8 cellular contexts compared by ENCODE assay signal in the genomic region with DNA sequence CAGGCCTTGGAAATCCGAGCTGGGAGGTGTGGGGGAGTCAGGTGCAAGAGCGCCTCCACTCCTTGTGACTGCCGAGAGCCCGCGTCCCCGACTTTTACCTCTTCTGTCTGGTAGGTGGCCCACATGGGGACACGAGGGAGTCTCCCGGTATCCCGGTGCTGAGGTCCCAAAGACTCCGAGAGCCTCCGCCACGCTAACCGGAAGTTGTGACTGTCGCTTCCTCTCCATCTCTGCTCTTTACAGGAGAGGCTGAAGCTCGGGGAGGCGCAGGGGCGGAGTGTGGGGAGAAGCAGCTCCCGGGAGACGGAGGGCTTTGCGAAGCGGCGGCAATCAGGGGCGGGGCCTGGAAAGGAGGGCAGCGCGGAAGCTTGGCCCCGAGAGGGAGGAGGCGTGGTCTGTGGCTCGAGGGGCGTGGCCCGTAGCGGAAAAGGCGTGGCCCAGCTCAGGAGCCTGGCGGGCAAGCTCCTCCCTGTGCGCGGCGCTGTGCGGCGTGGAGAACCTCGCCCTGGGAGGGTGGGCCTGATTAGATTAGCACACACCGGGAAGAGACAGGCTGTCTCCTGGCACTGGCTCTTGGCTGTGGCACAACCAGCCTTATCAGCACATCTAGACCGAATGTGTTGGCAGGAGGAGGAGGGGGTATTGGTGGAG.
DNase-seq lines count a peak whose midpoint lies in the region; ATAC-seq and TF ChIP-seq lines count a peak whose summit lies in the region.

No MANE protein-coding gene starts in this region.

- H3K27ac Mint-ChIP-seq in mesothelial cell of epicardium, result no peak overlapping the region

- peaks cover 15% of the 10 kb centered on the region for H3K9me3 Mint-ChIP-seq in mesothelial cell of epicardium

- no peaks in the 10 kb centered on the region for H3K36me3 Mint-ChIP-seq in mesothelial cell of epicardium

- no peak for TF ChIP-seq CTCF in epithelial cell of proximal tubule (conservative IDR thresholded peaks at IDR 0.05; ENCODE audit: low read depth, low read length)
- TF ChIP-seq CTCF in mesothelial cell of epicardium (IDR thresholded peaks at IDR 0.05; ENCODE audit: unreplicated experiment), result no peak

- H3K4me1 Mint-ChIP-seq in mesothelial cell of epicardium, result peaks cover 6% of the 10 kb centered on the region

- DNase-seq in AG08396 (ENCODE audit: low spot score) (peak; percentile 30), NCI-H1436 treated with DMSO at 0.1 percent for 48 hours (lab: John Stamatoyannopoulos, UW) (peak; percentile 57), epithelial cell of proximal tubule (ENCODE audit: low read depth) (no peak), mesothelial cell of epicardium (ENCODE audit: low spot score in 2 of 2, unreplicated experiment in 2 of 2) (peak; percentile 35 to 66), hepatic stellate cell (ENCODE audit: low spot score) (no peak), OCI-M2 (lab: John Stamatoyannopoulos, UW; ENCODE audit: unreplicated experiment) (no peak), A172 (ENCODE audit: low spot score) (no peak)

- H3K27me3 Mint-ChIP-seq in mesothelial cell of epicardium (ENCODE audit: low read depth), result no peaks in the 10 kb centered on the region

- H3K4me3 Mint-ChIP-seq in mesothelial cell of epicardium, result peak overlapping the region; percentile 61

- ATAC-seq in HG03565 (IDR thresholded peaks at IDR 0.05; ENCODE audit: unreplicated experiment), result no peak

- H3K4me3 ChIP-seq in epithelial cell of proximal tubule (ENCODE audit: low read depth, low read length), result peak overlapping the region; percentile 44

Comparison
In these comparisons a context has a peak if more than half of its experiments do, and no peak if none do; other contexts are left out.
1. DNase-seq: peak in AG08396 (single experiment), NCI-H1436 treated with DMSO at 0.1 percent for 48 hours (single experiment) and mesothelial cell of epicardium (2 of 2); none in epithelial cell of proximal tubule (single experiment), hepatic stellate cell (single experiment), OCI-M2 (single experiment) and A172 (single experiment).